In genomic region chr19:46239193-46239767, GRCh38 we compare ENCODE assay signal across 20 cellular contexts. TPM values are rescaled to one million over a fixed set of nuclear protein-coding genes. Genes with fewer than 3 reads are reported as not detected.
DNase-seq lines count a peak whose midpoint lies in the region; ATAC-seq, FAIRE-seq and TF ChIP-seq lines count a peak whose summit lies in the region.
"Had no signal": no experiment of that assay in that cellular context is flagged by ENCODE, and none has a peak within 500 bp of the region (broad histone marks: within the 10 kb centered on the region; RNA-seq: fewer than 3 reads in every experiment).

No MANE protein-coding gene starts in this region.

- WGBS in A549 (ENCODE audit: missing lambda C conversion rate), result 41% methylated on average over 3 of the region's 3 CpGs

- no peaks in the 10 kb centered on the region for H3K4me1 ChIP-seq in A549
- H3K4me1 ChIP-seq in PC-9 (replicated peaks; ENCODE audit: insufficient read depth), result peaks cover 41% of the 10 kb centered on the region
- no peaks in the 10 kb centered on the region for H3K4me1 ChIP-seq in parathyroid adenoma
- H3K4me1 ChIP-seq in lower lobe of right lung, result no peaks in the 10 kb centered on the region
- H3K4me1 ChIP-seq: BLaER1 had no signal

- no peak for ATAC-seq in A549
- ATAC-seq in lower lobe of right lung, result no peak
- no peak for ATAC-seq in HG02678 (IDR thresholded peaks at IDR 0.05; ENCODE audit: unreplicated experiment)

- H3K9ac ChIP-seq in parathyroid adenoma, result no peak overlapping the region
- H3K9ac ChIP-seq: BLaER1 had no signal

- no peak overlapping the region for H3K4me2 ChIP-seq in A549
- H3K4me2 ChIP-seq in PC-9, result 0 out of 2 replicates have a peak overlapping the region, but pooled peaks have one; percentile 4
- peak overlapping the region; percentile 9 for H3K4me2 ChIP-seq in parathyroid adenoma (ENCODE audit: low read length)
- H3K4me2 ChIP-seq: BLaER1 had no signal

- H3K27ac ChIP-seq in A549 (no peak overlapping the region), PC-9 (no peak overlapping the region), VCaP (peak overlapping the region; percentile 72; the same call in 1 of the 2 replicates), parathyroid adenoma (no peak overlapping the region), lower lobe of right lung (no peak overlapping the region)
- H3K27ac ChIP-seq: 22Rv1, BLaER1, HL-60 had no signal

- no peak for DNase-seq in A549 (ENCODE audit: low read depth in 1 of 2, low spot score in 1 of 2)
- DNase-seq in PC-9, result peak in 1 of 2 experiments; percentile 87
- no peak for DNase-seq in lower lobe of right lung
- no peak for DNase-seq in D721Med (ENCODE audit: insufficient read length, low spot score)
- DNase-seq in NCI-H187 (lab: John Stamatoyannopoulos, UW), result no peak
- DNase-seq: CD4-positive, alpha-beta memory T cell; DMS79 treated with DMSO at 0.1 percent for 48 hours; GF-D8 had no signal

- H3K36me3 ChIP-seq in PC-9 (ENCODE audit: low read depth), result no peaks in the 10 kb centered on the region
- no peaks in the 10 kb centered on the region for H3K36me3 ChIP-seq in parathyroid adenoma (ENCODE audit: control insufficient read depth, insufficient read depth, low read length)
- no peaks in the 10 kb centered on the region for H3K36me3 ChIP-seq in lower lobe of right lung
- H3K36me3 ChIP-seq: BLaER1, HAP-1 had no signal

- no peak for TF ChIP-seq RAD21 in A549 (conservative IDR thresholded peaks at IDR 0.05 in 1 of 2, IDR thresholded peaks at IDR 0.05 in 1 of 2)

- CTCF ChIA-PET in A549 (lab: Yijun Ruan, JAX), result interaction anchor here (1.2 to 2.1 kb wide), 9 partner anchors 9 to 230 kb away, joined by 3 to 8 read pairs (median 5); partner anchors contain the start of gene IGFL1
- CTCF ChIA-PET in PC-9 (lab: Charles Lee), result no interaction called here

- TF ChIP-seq CTCF in A549 (IDR thresholded peaks at IDR 0.05), result no peak
- no peak for TF ChIP-seq CTCF in PC-9 (conservative IDR thresholded peaks at IDR 0.05)
- TF ChIP-seq CTCF in VCaP (conservative IDR thresholded peaks at IDR 0.05), result no peak
- TF ChIP-seq CTCF in parathyroid adenoma (IDR thresholded peaks at IDR 0.05), result no peak
- TF ChIP-seq CTCF in lower lobe of right lung (IDR thresholded peaks at IDR 0.05), result no peak
- TF ChIP-seq CTCF in D721Med (IDR thresholded peaks at IDR 0.05; ENCODE audit: insufficient read depth, missing control alignments), result no peak

- no peaks in the 10 kb centered on the region for H3K9me3 ChIP-seq in A549
- no peaks in the 10 kb centered on the region for H3K9me3 ChIP-seq in PC-9 (ENCODE audit: insufficient read depth, low read depth)
- H3K9me3 ChIP-seq in parathyroid adenoma (ENCODE audit: control insufficient read depth, low read length), result no peaks in the 10 kb centered on the region
- H3K9me3 ChIP-seq in lower lobe of right lung, result no peaks in the 10 kb centered on the region
- H3K9me3 ChIP-seq: BLaER1, HAP-1 had no signal

- no peak overlapping the region for H3K4me3 ChIP-seq in A549
- no peak overlapping the region for H3K4me3 ChIP-seq in PC-9
- no peak overlapping the region for H3K4me3 ChIP-seq in parathyroid adenoma (ENCODE audit: low read depth, low read length)
- no peak overlapping the region for H3K4me3 ChIP-seq in lower lobe of right lung
- H3K4me3 ChIP-seq: BLaER1, HAP-1 had no signal

- TF ChIP-seq EP300 in A549 (IDR thresholded peaks at IDR 0.05), result no peak

- H3K27me3 ChIP-seq in PC-9 (ENCODE audit: insufficient read depth, low read depth) (no peaks in the 10 kb centered on the region), parathyroid adenoma (ENCODE audit: control insufficient read depth, insufficient read depth, low read length) (no peaks in the 10 kb centered on the region), lower lobe of right lung (ENCODE audit: low read depth) (peaks cover 10% of the 10 kb centered on the region)
- H3K27me3 ChIP-seq: BLaER1 had no signal

- H2AFZ ChIP-seq in PC-9 (no peak overlapping the region), parathyroid adenoma (no peak overlapping the region)

- POLR2A ChIA-PET in A549 (lab: Yijun Ruan, JAX), result no interaction called here
- POLR2A ChIA-PET in PC-9 (lab: Charles Lee; ENCODE audit: unreplicated experiment), result interaction anchor here (0.6 kb wide), 1 partner anchor 107 kb away, joined by 3 read pairs; no protein-coding TSS in a partner anchor

- FAIRE-seq in A549 (lab: Jason Lieb, UNC) (peak; percentile 85), D721Med (lab: Jason Lieb, UNC) (no peak)

- intact Hi-C loops in PC-9 (cut with micrococcal nuclease; ENCODE audit: unreplicated experiment), result no loop called here
- intact Hi-C loops in lower lobe of right lung (cut with DNase I), result no loop called here

- no peaks in the 10 kb centered on the region for H3K79me2 ChIP-seq in PC-9 (ENCODE audit: low read depth)
- no peaks in the 10 kb centered on the region for H3K79me2 ChIP-seq in parathyroid adenoma

- BruUV-seq in PC-9 (replicated peaks; lab: Mats Ljungman, UMichigan), result no TSS peak

- no peaks in the 10 kb centered on the region for H4K20me1 ChIP-seq in PC-9 (ENCODE audit: insufficient read depth)
- H4K20me1 ChIP-seq: BLaER1 had no signal

- H3F3A ChIP-seq in PC-9 (ENCODE audit: insufficient read depth, low read depth), result peaks cover 35% of the 10 kb centered on the region

- no peaks in the 10 kb centered on the region for H3K9me2 ChIP-seq in PC-9 (ENCODE audit: insufficient read depth)

- TF ChIP-seq POLR2A in A549 (IDR thresholded peaks at IDR 0.05; ENCODE audit: low read length), result no peak

TF ChIP-seq in A549, 52 proteins besides CTCF, POLR2A, EP300 and RAD21:
- no peak for TF ChIP-seq NPAS2 (CRISPR knock-in tag; IDR thresholded peaks at IDR 0.05; ENCODE audit: borderline replicate concordance)
- no peak for TF ChIP-seq HES2 (IDR thresholded peaks at IDR 0.05)
- TF ChIP-seq CHD4 (IDR thresholded peaks at IDR 0.05; ENCODE audit: borderline replicate concordance), result no peak
- no peak for TF ChIP-seq MYC (IDR thresholded peaks at IDR 0.05; ENCODE audit: borderline replicate concordance, low read length)
- no peak for TF ChIP-seq KDM5A (IDR thresholded peaks at IDR 0.05)
- TF ChIP-seq JUN (IDR thresholded peaks at IDR 0.05), result no peak
- TF ChIP-seq RFX5 (IDR thresholded peaks at IDR 0.05), result no peak
- TF ChIP-seq GATA3 (IDR thresholded peaks at IDR 0.05; ENCODE audit: borderline replicate concordance), result no peak
- no peak for TF ChIP-seq BHLHE40 (IDR thresholded peaks at IDR 0.05; ENCODE audit: low read depth, low read length)
- TF ChIP-seq POLR2AphosphoS2 (conservative IDR thresholded peaks at IDR 0.05; ENCODE audit: low read length), result no peak

RNA-seq across cellular contexts. Expression of gene IGFL1, which starts 9.7 kb away (rescaled TPM):
- polyA plus RNA-seq in A549 (2011; rRNA removed) (0.70 and 0.88 TPM in 2 replicates), A549 (2017; fragmentation: RNase III; extraction: RNeasy Plus Mini Kit Qiagen cat#74134 plus additional on column Dnase treatment) (1.0 to 1.9 TPM (median 1.1 TPM) in 3 replicates)
- 0.97 and 0.98 TPM in 2 replicates for polyA plus RNA-seq in A549 (2012; cell fraction: cytosol; rRNA removed)
- polyA plus RNA-seq in A549 (2012; cell fraction: nucleus; rRNA removed), result 1.4 TPM in 2 replicates
- polyA minus RNA-seq in A549 (2011; rRNA and poly(A)+ RNA removed), result 0.88 and 1.6 TPM in 2 replicates
- total RNA-seq in PC-9 (2021) (2.6 and 3.7 TPM in 2 replicates), lower lobe of right lung (not detected)
- total RNA-seq: A673; CD4-positive, alpha-beta memory T cell; H4; HT1080 had no signal
- polyA plus RNA-seq: AG04450; CD14-positive monocyte; CD4-positive, alpha-beta memory T cell had no signal

RNA-seq across cellular contexts. Expression of gene HIF3A, which starts 57.6 kb away (rescaled TPM):
- polyA plus RNA-seq in A549 (2011; rRNA removed) (not detected in 2 replicates), A549 (2017; fragmentation: RNase III; extraction: RNeasy Plus Mini Kit Qiagen cat#74134 plus additional on column Dnase treatment) (not detected in 3 replicates)
- under 0.01 and 0.01 TPM in 2 replicates for polyA plus RNA-seq in A549 (2012; cell fraction: cytosol; rRNA removed)
- not detected in 2 replicates for polyA plus RNA-seq in A549 (2012; cell fraction: nucleus; rRNA removed)
- polyA minus RNA-seq in A549 (2011; rRNA and poly(A)+ RNA removed), result 0.08 TPM in 1 of 2 replicates, not detected in the other
- total RNA-seq in PC-9 (2021) (0.25 TPM in 1 of 2 replicates, not detected in the other), lower lobe of right lung (64.1 TPM)
- total RNA-seq: CD4-positive, alpha-beta memory T cell; H4; HT1080 had no signal
- polyA plus RNA-seq: CD14-positive monocyte; CD4-positive, alpha-beta memory T cell had no signal

Comparison
In these comparisons a context has a peak if more than half of its experiments do, and no peak if none do; other contexts are left out.
1. RNA of gene HIF3A, which starts 57.6 kb away (total RNA-seq): 64.1 TPM in lower lobe of right lung (single experiment); 0.25 TPM in PC-9; every median in the first group is over 10 times any median in the second.